In genomic region chr18:8982416-8983183, GRCh38 we compare ENCODE assay signal across 8 cellular contexts.
DNase-seq lines count a peak whose midpoint lies in the region; FAIRE-seq and TF ChIP-seq lines count a peak whose summit lies in the region.

No MANE protein-coding gene starts in this region.

- H3K9me3 ChIP-seq in AG04450 (ENCODE audit: control insufficient read depth, insufficient read depth, low read length) = no peaks in the 10 kb centered on the region

- H3K27me3 ChIP-seq in AG04450 (ENCODE audit: control insufficient read depth, insufficient read depth, low read length) = no peaks in the 10 kb centered on the region

- FAIRE-seq in GM12892 (lab: Jason Lieb, UNC) = peak; percentile 50

- CTCF ChIA-PET in AG04450 (lab: Charles Lee) = interaction anchor here (0.7 to 3.8 kb wide), 5 partner anchors 10 to 350 kb away, joined by 3 to 31 read pairs (median 6); no protein-coding TSS in a partner anchor

- H3K27ac ChIP-seq in AG04450 (ENCODE audit: low read depth, low read length) = peak overlapping the region; percentile 78

- H3K4me3 Mint-ChIP-seq in mesothelial cell of epicardium = no peak overlapping the region

- DNase-seq in AG04450 (ENCODE audit: low read depth, low spot score) (peak; percentile 58), GM12892 (ENCODE audit: insufficient read length) (no peak), NCI-H526 (lab: John Stamatoyannopoulos, UW) (peak; percentile 46 to 79), cerebellar cortex (ENCODE audit: low spot score) (peak; percentile 65), mesothelial cell of epicardium (ENCODE audit: low spot score in 2 of 2, unreplicated experiment in 2 of 2) (no peak), hepatic stellate cell (ENCODE audit: low spot score) (no peak), GM19240 (ENCODE audit: insufficient read length, low spot score) (no peak)
- DNase-seq in activated CD8-positive, alpha-beta memory T cell treated with anti-CD3 and anti-CD28 coated beads, Interleukin-2, amount 50 U/mL, for 48 hours = no peak

- peaks cover 44% of the 10 kb centered on the region for H3K4me1 Mint-ChIP-seq in mesothelial cell of epicardium

- no peak for TF ChIP-seq POLR2A in GM12892 (IDR thresholded peaks at IDR 0.05; ENCODE audit: low read depth, low read length)

- H3K4me3 ChIP-seq in AG04450 (ENCODE audit: low read depth, low read length) = no peak overlapping the region

- H3K9me3 Mint-ChIP-seq in mesothelial cell of epicardium = no peaks in the 10 kb centered on the region

- peaks cover 6% of the 10 kb centered on the region for H3K27me3 Mint-ChIP-seq in mesothelial cell of epicardium (ENCODE audit: low read depth)

- H3K27ac Mint-ChIP-seq in mesothelial cell of epicardium = peak overlapping the region; percentile 9

- no peaks in the 10 kb centered on the region for H3K36me3 Mint-ChIP-seq in mesothelial cell of epicardium

- POLR2A ChIA-PET in AG04450 (lab: Yijun Ruan, JAX) = interaction anchor here (0.7 to 1.4 kb wide), 2 partner anchors 34 to 182 kb away, joined by 3 to 4 read pairs; no protein-coding TSS in a partner anchor

- TF ChIP-seq CTCF in AG04450 (IDR thresholded peaks at IDR 0.05; ENCODE audit: low read depth, low read length) (peak; percentile 33), mesothelial cell of epicardium (IDR thresholded peaks at IDR 0.05; ENCODE audit: unreplicated experiment) (no peak)

Comparison
In these comparisons a context has a peak if more than half of its experiments do, and no peak if none do; other contexts are left out.
1. DNase-seq: peak in AG04450 (single experiment), NCI-H526 (2 of 2) and cerebellar cortex (single experiment); none in GM12892 (single experiment), mesothelial cell of epicardium (0 of 2), hepatic stellate cell (single experiment), GM19240 (single experiment) and activated CD8-positive, alpha-beta memory T cell treated with anti-CD3 and anti-CD28 coated beads, Interleukin-2, amount 50 U/mL, for 48 hours (single experiment).